2 cellular contexts compared by ENCODE assay signal in the genomic region with DNA sequence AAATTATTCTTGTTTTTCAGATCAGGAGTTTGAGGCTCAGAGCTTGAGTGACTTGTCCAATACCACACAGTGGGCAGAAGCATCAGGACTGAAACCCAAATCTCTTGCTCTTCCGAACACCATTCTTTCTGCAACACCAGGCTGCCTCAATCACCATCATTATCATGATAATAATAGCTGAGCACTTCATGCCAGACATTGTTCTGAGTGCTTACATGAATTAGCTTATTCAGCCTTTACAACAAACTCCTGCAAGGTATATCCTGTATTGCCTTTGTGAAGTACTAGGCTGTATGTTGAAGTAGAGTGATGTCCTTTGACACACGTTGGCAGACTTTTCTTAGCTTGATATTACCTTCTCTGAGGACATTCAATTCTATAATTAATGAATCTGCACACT.
TF ChIP-seq lines count a peak whose summit lies in the region.

No MANE protein-coding gene starts in this region.

TF ChIP-seq in GM23338, 12 proteins besides CTCF, POLR2A, EP300 and RAD21 (continued from another document):
- TF ChIP-seq, protein P1, sequence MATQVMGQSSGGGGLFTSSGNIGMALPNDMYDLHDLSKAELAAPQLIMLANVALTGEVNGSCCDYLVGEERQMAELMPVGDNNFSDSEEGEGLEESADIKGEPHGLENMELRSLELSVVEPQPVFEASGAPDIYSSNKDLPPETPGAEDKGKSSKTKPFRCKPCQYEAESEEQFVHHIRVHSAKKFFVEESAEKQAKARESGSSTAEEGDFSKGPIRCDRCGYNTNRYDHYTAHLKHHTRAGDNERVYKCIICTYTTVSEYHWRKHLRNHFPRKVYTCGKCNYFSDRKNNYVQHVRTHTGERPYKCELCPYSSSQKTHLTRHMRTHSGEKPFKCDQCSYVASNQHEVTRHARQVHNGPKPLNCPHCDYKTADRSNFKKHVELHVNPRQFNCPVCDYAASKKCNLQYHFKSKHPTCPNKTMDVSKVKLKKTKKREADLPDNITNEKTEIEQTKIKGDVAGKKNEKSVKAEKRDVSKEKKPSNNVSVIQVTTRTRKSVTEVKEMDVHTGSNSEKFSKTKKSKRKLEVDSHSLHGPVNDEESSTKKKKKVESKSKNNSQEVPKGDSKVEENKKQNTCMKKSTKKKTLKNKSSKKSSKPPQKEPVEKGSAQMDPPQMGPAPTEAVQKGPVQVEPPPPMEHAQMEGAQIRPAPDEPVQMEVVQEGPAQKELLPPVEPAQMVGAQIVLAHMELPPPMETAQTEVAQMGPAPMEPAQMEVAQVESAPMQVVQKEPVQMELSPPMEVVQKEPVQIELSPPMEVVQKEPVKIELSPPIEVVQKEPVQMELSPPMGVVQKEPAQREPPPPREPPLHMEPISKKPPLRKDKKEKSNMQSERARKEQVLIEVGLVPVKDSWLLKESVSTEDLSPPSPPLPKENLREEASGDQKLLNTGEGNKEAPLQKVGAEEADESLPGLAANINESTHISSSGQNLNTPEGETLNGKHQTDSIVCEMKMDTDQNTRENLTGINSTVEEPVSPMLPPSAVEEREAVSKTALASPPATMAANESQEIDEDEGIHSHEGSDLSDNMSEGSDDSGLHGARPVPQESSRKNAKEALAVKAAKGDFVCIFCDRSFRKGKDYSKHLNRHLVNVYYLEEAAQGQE (IDR thresholded peaks at IDR 0.05; ENCODE audit: unreplicated experiment) = no peak
- TF ChIP-seq, protein P2, sequence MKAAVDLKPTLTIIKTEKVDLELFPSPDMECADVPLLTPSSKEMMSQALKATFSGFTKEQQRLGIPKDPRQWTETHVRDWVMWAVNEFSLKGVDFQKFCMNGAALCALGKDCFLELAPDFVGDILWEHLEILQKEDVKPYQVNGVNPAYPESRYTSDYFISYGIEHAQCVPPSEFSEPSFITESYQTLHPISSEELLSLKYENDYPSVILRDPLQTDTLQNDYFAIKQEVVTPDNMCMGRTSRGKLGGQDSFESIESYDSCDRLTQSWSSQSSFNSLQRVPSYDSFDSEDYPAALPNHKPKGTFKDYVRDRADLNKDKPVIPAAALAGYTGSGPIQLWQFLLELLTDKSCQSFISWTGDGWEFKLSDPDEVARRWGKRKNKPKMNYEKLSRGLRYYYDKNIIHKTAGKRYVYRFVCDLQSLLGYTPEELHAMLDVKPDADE (IDR thresholded peaks at IDR 0.05) = no peak
- no peak for TF ChIP-seq POLR2AphosphoS5 (IDR thresholded peaks at IDR 0.05; ENCODE audit: low read depth)
- TF ChIP-seq ZNF331 (CRISPR knock-in tag; IDR thresholded peaks at IDR 0.05; ENCODE audit: low read depth) = no peak
- TF ChIP-seq EZH2 (IDR thresholded peaks at IDR 0.05; ENCODE audit: low read depth, unreplicated experiment) = no peak
- TF ChIP-seq STAT1 (IDR thresholded peaks at IDR 0.05; ENCODE audit: unreplicated experiment) = no peak
- no peak for TF ChIP-seq ZNF114 (CRISPR knock-in tag; IDR thresholded peaks at IDR 0.05)
- TF ChIP-seq JUNB (IDR thresholded peaks at IDR 0.05; ENCODE audit: unreplicated experiment) = no peak
- TF ChIP-seq, protein P3, sequence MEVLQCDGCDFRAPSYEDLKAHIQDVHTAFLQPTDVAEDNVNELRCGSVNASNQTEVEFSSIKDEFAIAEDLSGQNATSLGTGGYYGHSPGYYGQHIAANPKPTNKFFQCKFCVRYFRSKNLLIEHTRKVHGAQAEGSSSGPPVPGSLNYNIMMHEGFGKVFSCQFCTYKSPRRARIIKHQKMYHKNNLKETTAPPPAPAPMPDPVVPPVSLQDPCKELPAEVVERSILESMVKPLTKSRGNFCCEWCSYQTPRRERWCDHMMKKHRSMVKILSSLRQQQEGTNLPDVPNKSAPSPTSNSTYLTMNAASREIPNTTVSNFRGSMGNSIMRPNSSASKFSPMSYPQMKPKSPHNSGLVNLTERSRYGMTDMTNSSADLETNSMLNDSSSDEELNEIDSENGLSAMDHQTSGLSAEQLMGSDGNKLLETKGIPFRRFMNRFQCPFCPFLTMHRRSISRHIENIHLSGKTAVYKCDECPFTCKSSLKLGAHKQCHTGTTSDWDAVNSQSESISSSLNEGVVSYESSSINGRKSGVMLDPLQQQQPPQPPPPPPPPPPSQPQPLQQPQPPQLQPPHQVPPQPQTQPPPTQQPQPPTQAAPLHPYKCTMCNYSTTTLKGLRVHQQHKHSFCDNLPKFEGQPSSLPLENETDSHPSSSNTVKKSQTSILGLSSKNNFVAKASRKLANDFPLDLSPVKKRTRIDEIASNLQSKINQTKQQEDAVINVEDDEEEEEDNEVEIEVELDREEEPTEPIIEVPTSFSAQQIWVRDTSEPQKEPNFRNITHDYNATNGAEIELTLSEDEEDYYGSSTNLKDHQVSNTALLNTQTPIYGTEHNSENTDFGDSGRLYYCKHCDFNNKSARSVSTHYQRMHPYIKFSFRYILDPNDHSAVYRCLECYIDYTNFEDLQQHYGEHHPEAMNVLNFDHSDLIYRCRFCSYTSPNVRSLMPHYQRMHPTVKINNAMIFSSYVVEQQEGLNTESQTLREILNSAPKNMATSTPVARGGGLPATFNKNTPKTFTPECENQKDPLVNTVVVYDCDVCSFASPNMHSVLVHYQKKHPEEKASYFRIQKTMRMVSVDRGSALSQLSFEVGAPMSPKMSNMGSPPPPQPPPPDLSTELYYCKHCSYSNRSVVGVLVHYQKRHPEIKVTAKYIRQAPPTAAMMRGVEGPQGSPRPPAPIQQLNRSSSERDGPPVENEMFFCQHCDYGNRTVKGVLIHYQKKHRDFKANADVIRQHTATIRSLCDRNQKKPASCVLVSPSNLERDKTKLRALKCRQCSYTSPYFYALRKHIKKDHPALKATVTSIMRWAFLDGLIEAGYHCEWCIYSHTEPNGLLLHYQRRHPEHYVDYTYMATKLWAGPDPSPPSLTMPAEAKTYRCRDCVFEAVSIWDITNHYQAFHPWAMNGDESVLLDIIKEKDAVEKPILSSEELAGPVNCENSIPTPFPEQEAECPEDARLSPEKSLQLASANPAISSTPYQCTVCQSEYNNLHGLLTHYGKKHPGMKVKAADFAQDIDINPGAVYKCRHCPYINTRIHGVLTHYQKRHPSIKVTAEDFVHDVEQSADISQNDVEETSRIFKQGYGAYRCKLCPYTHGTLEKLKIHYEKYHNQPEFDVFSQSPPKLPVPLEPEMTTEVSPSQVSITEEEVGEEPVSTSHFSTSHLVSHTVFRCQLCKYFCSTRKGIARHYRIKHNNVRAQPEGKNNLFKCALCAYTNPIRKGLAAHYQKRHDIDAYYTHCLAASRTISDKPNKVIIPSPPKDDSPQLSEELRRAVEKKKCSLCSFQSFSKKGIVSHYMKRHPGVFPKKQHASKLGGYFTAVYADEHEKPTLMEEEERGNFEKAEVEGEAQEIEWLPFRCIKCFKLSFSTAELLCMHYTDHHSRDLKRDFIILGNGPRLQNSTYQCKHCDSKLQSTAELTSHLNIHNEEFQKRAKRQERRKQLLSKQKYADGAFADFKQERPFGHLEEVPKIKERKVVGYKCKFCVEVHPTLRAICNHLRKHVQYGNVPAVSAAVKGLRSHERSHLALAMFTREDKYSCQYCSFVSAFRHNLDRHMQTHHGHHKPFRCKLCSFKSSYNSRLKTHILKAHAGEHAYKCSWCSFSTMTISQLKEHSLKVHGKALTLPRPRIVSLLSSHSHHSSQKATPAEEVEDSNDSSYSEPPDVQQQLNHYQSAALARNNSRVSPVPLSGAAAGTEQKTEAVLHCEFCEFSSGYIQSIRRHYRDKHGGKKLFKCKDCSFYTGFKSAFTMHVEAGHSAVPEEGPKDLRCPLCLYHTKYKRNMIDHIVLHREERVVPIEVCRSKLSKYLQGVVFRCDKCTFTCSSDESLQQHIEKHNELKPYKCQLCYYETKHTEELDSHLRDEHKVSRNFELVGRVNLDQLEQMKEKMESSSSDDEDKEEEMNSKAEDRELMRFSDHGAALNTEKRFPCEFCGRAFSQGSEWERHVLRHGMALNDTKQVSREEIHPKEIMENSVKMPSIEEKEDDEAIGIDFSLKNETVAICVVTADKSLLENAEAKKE (CRISPR knock-in tag; IDR thresholded peaks at IDR 0.05) = peak; percentile 63; the same call in 1 of the 2 replicates

TF ChIP-seq in WTC11, 78 proteins besides CTCF, POLR2A, EP300 and RAD21 (continued from another document):
- TF ChIP-seq, protein P4, sequence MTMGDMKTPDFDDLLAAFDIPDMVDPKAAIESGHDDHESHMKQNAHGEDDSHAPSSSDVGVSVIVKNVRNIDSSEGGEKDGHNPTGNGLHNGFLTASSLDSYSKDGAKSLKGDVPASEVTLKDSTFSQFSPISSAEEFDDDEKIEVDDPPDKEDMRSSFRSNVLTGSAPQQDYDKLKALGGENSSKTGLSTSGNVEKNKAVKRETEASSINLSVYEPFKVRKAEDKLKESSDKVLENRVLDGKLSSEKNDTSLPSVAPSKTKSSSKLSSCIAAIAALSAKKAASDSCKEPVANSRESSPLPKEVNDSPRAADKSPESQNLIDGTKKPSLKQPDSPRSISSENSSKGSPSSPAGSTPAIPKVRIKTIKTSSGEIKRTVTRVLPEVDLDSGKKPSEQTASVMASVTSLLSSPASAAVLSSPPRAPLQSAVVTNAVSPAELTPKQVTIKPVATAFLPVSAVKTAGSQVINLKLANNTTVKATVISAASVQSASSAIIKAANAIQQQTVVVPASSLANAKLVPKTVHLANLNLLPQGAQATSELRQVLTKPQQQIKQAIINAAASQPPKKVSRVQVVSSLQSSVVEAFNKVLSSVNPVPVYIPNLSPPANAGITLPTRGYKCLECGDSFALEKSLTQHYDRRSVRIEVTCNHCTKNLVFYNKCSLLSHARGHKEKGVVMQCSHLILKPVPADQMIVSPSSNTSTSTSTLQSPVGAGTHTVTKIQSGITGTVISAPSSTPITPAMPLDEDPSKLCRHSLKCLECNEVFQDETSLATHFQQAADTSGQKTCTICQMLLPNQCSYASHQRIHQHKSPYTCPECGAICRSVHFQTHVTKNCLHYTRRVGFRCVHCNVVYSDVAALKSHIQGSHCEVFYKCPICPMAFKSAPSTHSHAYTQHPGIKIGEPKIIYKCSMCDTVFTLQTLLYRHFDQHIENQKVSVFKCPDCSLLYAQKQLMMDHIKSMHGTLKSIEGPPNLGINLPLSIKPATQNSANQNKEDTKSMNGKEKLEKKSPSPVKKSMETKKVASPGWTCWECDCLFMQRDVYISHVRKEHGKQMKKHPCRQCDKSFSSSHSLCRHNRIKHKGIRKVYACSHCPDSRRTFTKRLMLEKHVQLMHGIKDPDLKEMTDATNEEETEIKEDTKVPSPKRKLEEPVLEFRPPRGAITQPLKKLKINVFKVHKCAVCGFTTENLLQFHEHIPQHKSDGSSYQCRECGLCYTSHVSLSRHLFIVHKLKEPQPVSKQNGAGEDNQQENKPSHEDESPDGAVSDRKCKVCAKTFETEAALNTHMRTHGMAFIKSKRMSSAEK (CRISPR knock-in tag; IDR thresholded peaks at IDR 0.05; ENCODE audit: borderline replicate concordance) = no peak
- TF ChIP-seq ELF4 (CRISPR knock-in tag; IDR thresholded peaks at IDR 0.05; ENCODE audit: low read depth) = no peak
- TF ChIP-seq, protein P5, sequence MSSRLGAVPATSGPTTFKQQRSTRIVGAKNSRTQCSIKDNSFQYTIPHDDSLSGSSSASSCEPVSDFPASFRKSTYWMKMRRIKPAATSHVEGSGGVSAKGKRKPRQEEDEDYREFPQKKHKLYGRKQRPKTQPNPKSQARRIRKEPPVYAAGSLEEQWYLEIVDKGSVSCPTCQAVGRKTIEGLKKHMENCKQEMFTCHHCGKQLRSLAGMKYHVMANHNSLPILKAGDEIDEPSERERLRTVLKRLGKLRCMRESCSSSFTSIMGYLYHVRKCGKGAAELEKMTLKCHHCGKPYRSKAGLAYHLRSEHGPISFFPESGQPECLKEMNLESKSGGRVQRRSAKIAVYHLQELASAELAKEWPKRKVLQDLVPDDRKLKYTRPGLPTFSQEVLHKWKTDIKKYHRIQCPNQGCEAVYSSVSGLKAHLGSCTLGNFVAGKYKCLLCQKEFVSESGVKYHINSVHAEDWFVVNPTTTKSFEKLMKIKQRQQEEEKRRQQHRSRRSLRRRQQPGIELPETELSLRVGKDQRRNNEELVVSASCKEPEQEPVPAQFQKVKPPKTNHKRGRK (CRISPR knock-in tag; IDR thresholded peaks at IDR 0.05; ENCODE audit: borderline replicate concordance) = no peak
- no peak for TF ChIP-seq FOXK1 (CRISPR knock-in tag; IDR thresholded peaks at IDR 0.05)
